In genomic region chr4:179762840-179763239, GRCh38 we compare ENCODE assay signal across 16 cellular contexts.
DNase-seq lines count a peak whose midpoint lies in the region; ATAC-seq and TF ChIP-seq lines count a peak whose summit lies in the region.
"Had no signal": no experiment of that assay in that cellular context is flagged by ENCODE, and none has a peak within 500 bp of the region (broad histone marks: within the 10 kb centered on the region; RNA-seq: fewer than 3 reads in every experiment).

No MANE protein-coding gene starts in this region.

- no peak for TF ChIP-seq RAD21 in SK-N-SH (IDR thresholded peaks at IDR 0.05; ENCODE audit: low read length)
- no peak for TF ChIP-seq RAD21 in IMR-90 (IDR thresholded peaks at IDR 0.05; ENCODE audit: low read length)

- H4K20me1 ChIP-seq in SK-N-SH (ENCODE audit: insufficient read depth) (no peaks in the 10 kb centered on the region), IMR-90 (ENCODE audit: insufficient read depth, low read length) (no peaks in the 10 kb centered on the region), PC-3 (ENCODE audit: low read length) (no peaks in the 10 kb centered on the region)
- H4K20me1 ChIP-seq: BLaER1 had no signal

- H3K4me1 ChIP-seq in SK-N-SH (ENCODE audit: control insufficient read depth in 1 of 2, insufficient read depth in 2 of 2, low read depth in 1 of 2, low read length in 1 of 2) (no peaks in the 10 kb centered on the region), IMR-90 (ENCODE audit: control insufficient read depth, insufficient read depth, low read length) (no peaks in the 10 kb centered on the region), PC-3 (ENCODE audit: insufficient read depth, low read length) (no peaks in the 10 kb centered on the region)
- H3K4me1 ChIP-seq: BLaER1, Caco-2 had no signal

- no peak overlapping the region for H3K14ac ChIP-seq in IMR-90 (replicated peaks; ENCODE audit: low read depth, low read length)

- H3K9ac ChIP-seq in SK-N-SH (no peak overlapping the region), IMR-90 (ENCODE audit: low read depth, low read length) (no peak overlapping the region), PC-3 (ENCODE audit: low read length) (no peak overlapping the region)
- H3K9ac ChIP-seq: BLaER1 had no signal

- no peak overlapping the region for H3K4me2 ChIP-seq in SK-N-SH
- peak overlapping the region; percentile 70; the same call in 1 of the 2 replicates for H3K4me2 ChIP-seq in IMR-90 (ENCODE audit: low read depth, low read length)
- H3K4me2 ChIP-seq in PC-3 (ENCODE audit: low read length) = no peak overlapping the region
- H3K4me2 ChIP-seq: BLaER1, GM23338 had no signal

- H4K8ac ChIP-seq in IMR-90 (ENCODE audit: low read depth in 2 of 2, low read length in 2 of 2) = no peak overlapping the region

- H3K18ac ChIP-seq in IMR-90 (ENCODE audit: low read depth, low read length) = no peak overlapping the region

- H3K27me3 ChIP-seq in SK-N-SH (ENCODE audit: insufficient read depth) (no peaks in the 10 kb centered on the region), IMR-90 (ENCODE audit: control insufficient read depth, insufficient read depth, low read length) (no peaks in the 10 kb centered on the region), PC-3 (ENCODE audit: low read length) (no peaks in the 10 kb centered on the region)
- H3K27me3 ChIP-seq: BLaER1 had no signal

- H3K79me1 ChIP-seq in IMR-90 (ENCODE audit: low read depth in 1 of 2, low read length in 2 of 2) = no peaks in the 10 kb centered on the region

- H3F3A ChIP-seq in SK-N-SH (replicated peaks; ENCODE audit: insufficient read depth) = no peaks in the 10 kb centered on the region
- H3F3A ChIP-seq in PC-3 (ENCODE audit: low read length, unreplicated experiment) = no peaks in the 10 kb centered on the region

- TF ChIP-seq POLR2A in IMR-90 (IDR thresholded peaks at IDR 0.05; ENCODE audit: low read depth, low read length) = no peak

- no peak overlapping the region for H3K4ac ChIP-seq in IMR-90 (ENCODE audit: low read depth, low read length)

- no peak overlapping the region for H2AK9ac ChIP-seq in IMR-90 (replicated peaks; ENCODE audit: low read depth, low read length, poor library complexity)

- DNase-seq in SK-N-SH (no peak), IMR-90 (no peak), PC-3 (no peak), NCI-H1092 treated with DMSO at 0.1 percent for 48 hours (lab: John Stamatoyannopoulos, UW) (no peak)
- DNase-seq: AML-193; Caco-2; CD8-positive, alpha-beta memory T cell; DMS53; H7 had no signal

- H2BK15ac ChIP-seq in IMR-90 (ENCODE audit: low read depth, low read length) = no peak overlapping the region

- H3K27ac ChIP-seq in SK-N-SH (ENCODE audit: low read depth in 2 of 2, low read length in 1 of 2) = no peak overlapping the region
- H3K27ac ChIP-seq in IMR-90 (ENCODE audit: insufficient read depth, low read length) = no peak overlapping the region
- no peak overlapping the region for H3K27ac ChIP-seq in PC-3 (ENCODE audit: low read length)
- H3K27ac ChIP-seq: 22Rv1, BLaER1 had no signal

- no TSS peak for BruUV-seq in IMR-90 (replicated peaks; lab: Mats Ljungman, UMichigan)
- BruUV-seq in PC-3 (replicated peaks; lab: Mats Ljungman, UMichigan) = no TSS peak

- no peak overlapping the region for H2BK120ac ChIP-seq in IMR-90 (ENCODE audit: low read depth, low read length)

- POLR2A ChIA-PET in SK-N-SH (lab: Yijun Ruan, JAX) = no interaction called here
- POLR2A ChIA-PET in IMR-90 (lab: Charles Lee; ENCODE audit: unreplicated experiment) = no interaction called here
- POLR2A ChIA-PET in PC-3 (lab: Charles Lee; ENCODE audit: unreplicated experiment) = no interaction called here

- no peak overlapping the region for H3K56ac ChIP-seq in IMR-90 (ENCODE audit: extremely low read depth, insufficient read depth, low read length)

- H3K79me2 ChIP-seq in SK-N-SH (ENCODE audit: insufficient read depth) (no peaks in the 10 kb centered on the region), PC-3 (ENCODE audit: low read length) (no peaks in the 10 kb centered on the region)

- WGBS in SK-N-SH (ENCODE audit: low lambda C conversion rate) = 2% methylated on average over 5 of the region's 5 CpGs
- no CpG with 5 or more reads among the region's 5 CpGs for WGBS in IMR-90 (ENCODE audit: extremely low coverage in 2 of 2, insufficient read length in 1 of 2), 2 experiments

- H2AFZ ChIP-seq in SK-N-SH (ENCODE audit: low read depth) = peak overlapping the region; percentile 9; the same call in 1 of the 2 replicates
- H2AFZ ChIP-seq in IMR-90 (replicated peaks; ENCODE audit: low read length, poor library complexity) = no peak overlapping the region
- no peak overlapping the region for H2AFZ ChIP-seq in PC-3 (ENCODE audit: low read length)
- H2AFZ ChIP-seq: GM23338 had no signal

- in situ Hi-C loops in IMR-90 (cut with MboI; ENCODE audit: low sequenced_read_pairs) = no loop called here

- H3K23ac ChIP-seq in IMR-90 (ENCODE audit: low read depth, low read length) = no peak overlapping the region

- dilution Hi-C loops in IMR-90 (cut with HindIII; ENCODE audit: low sequenced_read_pairs, unreplicated experiment) = no loop called here

- intact Hi-C loops in IMR-90 (cut with micrococcal nuclease) = no loop called here
- intact Hi-C loops in PC-3 (cut with micrococcal nuclease) = no loop called here

- no peak overlapping the region for H2BK5ac ChIP-seq in IMR-90 (ENCODE audit: low read depth, low read length, poor library complexity, severe bottlenecking)

- no peak for TF ChIP-seq CTCF in SK-N-SH (IDR thresholded peaks at IDR 0.05)
- TF ChIP-seq CTCF in IMR-90 (conservative IDR thresholded peaks at IDR 0.05; ENCODE audit: low read depth, low read length) = no peak
- TF ChIP-seq CTCF in WI38 (IDR thresholded peaks at IDR 0.05; ENCODE audit: low read depth, low read length) = no peak
- TF ChIP-seq CTCF in PC-3 (conservative IDR thresholded peaks at IDR 0.05; ENCODE audit: low read depth, low read length) = no peak

- no peaks in the 10 kb centered on the region for H3K9me1 ChIP-seq in IMR-90 (ENCODE audit: insufficient read depth, low read length)

- H3K9me2 ChIP-seq in SK-N-SH (no peaks in the 10 kb centered on the region), PC-3 (replicated peaks; ENCODE audit: low read length) (no peaks in the 10 kb centered on the region)

- H3K36me3 ChIP-seq in SK-N-SH (replicated peaks in 1 of 2; ENCODE audit: control insufficient read depth in 1 of 2, insufficient read depth in 2 of 2, low read length in 1 of 2) (no peaks in the 10 kb centered on the region), IMR-90 (ENCODE audit: control insufficient read depth, insufficient read depth, low read length) (no peaks in the 10 kb centered on the region), PC-3 (ENCODE audit: low read depth, low read length) (no peaks in the 10 kb centered on the region)
- H3K36me3 ChIP-seq: BLaER1 had no signal

- H3K4me3 ChIP-seq in SK-N-SH (ENCODE audit: low read depth in 2 of 2, low read length in 1 of 2) = no peak overlapping the region
- no peak overlapping the region for H3K4me3 ChIP-seq in IMR-90 (ENCODE audit: insufficient read depth, low read depth, low read length)
- H3K4me3 ChIP-seq in WI38 (ENCODE audit: low read depth, low read length) = peak overlapping the region; percentile 25
- no peak overlapping the region for H3K4me3 ChIP-seq in PC-3 (ENCODE audit: low read length)
- H3K4me3 ChIP-seq: BLaER1, GM23338 had no signal

- no peak overlapping the region for H4K91ac ChIP-seq in IMR-90 (ENCODE audit: insufficient read depth, low read depth, low read length)

- no peak overlapping the region for H4K5ac ChIP-seq in IMR-90 (ENCODE audit: low read depth, low read length)

- ATAC-seq in SK-N-SH treated with all-trans-retinoic acid at 6 μM for 48 hours (no peak), GM21786 (IDR thresholded peaks at IDR 0.05; ENCODE audit: unreplicated experiment) (peak; percentile 55), IMR-90 (ENCODE audit: low read depth) (no peak), HG02642 (IDR thresholded peaks at IDR 0.05; ENCODE audit: poor library complexity, unreplicated experiment) (no peak), PC-3 (no peak)
- ATAC-seq: GM23338 had no signal

- CTCF ChIA-PET in SK-N-SH (lab: Yijun Ruan, JAX) (no interaction called here), IMR-90 (lab: Yijun Ruan, JAX) (no interaction called here), PC-3 (lab: Charles Lee) (no interaction called here)

- H2BK20ac ChIP-seq in IMR-90 (ENCODE audit: low read depth, low read length) = no peak overlapping the region

- H3K9me3 ChIP-seq in SK-N-SH (no peaks in the 10 kb centered on the region; the same call in 1 of the 2 replicates), IMR-90 (ENCODE audit: control insufficient read depth, insufficient read depth, low read length) (no peaks in the 10 kb centered on the region), PC-3 (ENCODE audit: low read length) (no peaks in the 10 kb centered on the region)
- H3K9me3 ChIP-seq: Caco-2 had no signal

- TF ChIP-seq EP300 in SK-N-SH (IDR thresholded peaks at IDR 0.05; ENCODE audit: borderline replicate concordance in 1 of 2, low read depth in 1 of 2, low read length in 1 of 2) = no peak

- H2AK5ac ChIP-seq in IMR-90 (ENCODE audit: low read depth, low read length) = no peak overlapping the region

TF ChIP-seq in SK-N-SH, 30 proteins besides CTCF, POLR2A, EP300 and RAD21 (continues in another document):
- TF ChIP-seq FOSL2 (IDR thresholded peaks at IDR 0.05; ENCODE audit: borderline replicate concordance, low read depth) = no peak
- no peak for TF ChIP-seq RCOR1 (IDR thresholded peaks at IDR 0.05; ENCODE audit: low read length)

TF ChIP-seq in SK-N-SH treated with all-trans-retinoic acid at 6 μM for 48 hours, 23 proteins besides CTCF, POLR2A, EP300 and RAD21 (continues in another document):
- no peak for TF ChIP-seq ISL1 (CRISPR knock-in tag; IDR thresholded peaks at IDR 0.05)
- no peak for TF ChIP-seq ZNF565 (CRISPR knock-in tag; conservative IDR thresholded peaks at IDR 0.05; ENCODE audit: low read depth)
- TF ChIP-seq CSDC2 (CRISPR knock-in tag; IDR thresholded peaks at IDR 0.05) = no peak
- TF ChIP-seq PPARA (CRISPR knock-in tag; IDR thresholded peaks at IDR 0.05; ENCODE audit: borderline replicate concordance) = no peak
- no peak for TF ChIP-seq ARNTL (CRISPR knock-in tag; IDR thresholded peaks at IDR 0.05; ENCODE audit: borderline replicate concordance, low read depth)
- TF ChIP-seq ZFP3 (CRISPR knock-in tag; IDR thresholded peaks at IDR 0.05) = no peak
- TF ChIP-seq GLIS3 (CRISPR knock-in tag; IDR thresholded peaks at IDR 0.05) = no peak

TF ChIP-seq in IMR-90, 13 proteins besides CTCF, POLR2A, EP300 and RAD21 (continues in another document):
- TF ChIP-seq NFE2L2 (IDR thresholded peaks at IDR 0.05; ENCODE audit: low read depth, low read length) = no peak
- no peak for TF ChIP-seq CEBPB (IDR thresholded peaks at IDR 0.05; ENCODE audit: low read depth, low read length)
- no peak for TF ChIP-seq USF2 (IDR thresholded peaks at IDR 0.05; ENCODE audit: low read depth, low read length)
- TF ChIP-seq CHD1 (IDR thresholded peaks at IDR 0.05; ENCODE audit: low read depth, low read length) = no peak
- TF ChIP-seq MXI1 (IDR thresholded peaks at IDR 0.05; ENCODE audit: borderline replicate concordance, low read depth, low read length) = no peak
